8 cellular contexts compared by ENCODE assay signal in the genomic region with DNA sequence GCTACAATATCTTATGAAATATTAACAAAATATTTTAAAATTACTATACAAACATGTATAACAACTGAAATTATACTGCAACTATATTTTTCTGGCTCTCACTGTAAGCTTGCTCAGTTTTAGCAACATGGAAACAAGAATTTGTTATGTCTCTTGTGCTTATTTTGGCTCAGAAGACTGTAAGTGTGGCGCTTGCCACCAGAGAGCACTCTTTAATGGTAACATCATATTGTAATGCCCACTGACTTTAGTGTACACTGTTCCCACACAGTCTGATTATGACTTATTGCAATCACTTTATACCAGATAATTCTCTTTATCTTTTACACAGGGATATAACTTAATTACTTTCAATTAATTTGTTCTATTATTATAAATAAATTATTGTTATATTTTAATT.
DNase-seq lines count a peak whose midpoint lies in the region; ATAC-seq and TF ChIP-seq lines count a peak whose summit lies in the region.

No MANE protein-coding gene starts in this region.

- H3K27ac ChIP-seq in PC-3 (ENCODE audit: low read length) (no peak overlapping the region), hepatocyte (no peak overlapping the region)
- H3K27ac ChIP-seq in naive thymus-derived CD4-positive, alpha-beta T cell (ENCODE audit: low read depth, low read length) = no peak overlapping the region

- H3K27me3 ChIP-seq in PC-3 (ENCODE audit: low read length) = no peaks in the 10 kb centered on the region
- H3K27me3 ChIP-seq in hepatocyte = no peaks in the 10 kb centered on the region
- no peaks in the 10 kb centered on the region for H3K27me3 ChIP-seq in naive thymus-derived CD4-positive, alpha-beta T cell (ENCODE audit: control insufficient read depth in 2 of 2, insufficient read depth in 2 of 2, low read length in 2 of 2)

- POLR2A ChIA-PET in PC-3 (lab: Charles Lee; ENCODE audit: unreplicated experiment) = interaction anchor here (0.7 kb wide), 1 partner anchor 517 kb away, joined by 8 read pairs; no protein-coding TSS in a partner anchor
- POLR2A ChIA-PET in naive thymus-derived CD4-positive, alpha-beta T cell (lab: Charles Lee) = no interaction called here

- H3K79me2 ChIP-seq in PC-3 (ENCODE audit: low read length) (no peaks in the 10 kb centered on the region), hepatocyte (no peaks in the 10 kb centered on the region)

- WGBS in hepatocyte (ENCODE audit: low lambda C conversion rate, missing lambda C conversion rate) = 48% methylated on average over 1 of the region's 1 CpG

- no peaks in the 10 kb centered on the region for H3F3A ChIP-seq in PC-3 (ENCODE audit: low read length, unreplicated experiment)

- H3K4me1 Mint-ChIP-seq in naive thymus-derived CD4-positive, alpha-beta T cell = no peaks in the 10 kb centered on the region

- H3K27me3 Mint-ChIP-seq in naive thymus-derived CD4-positive, alpha-beta T cell = peaks cover 0 to 4% (median 0%) of the 10 kb centered on the region in 5 donors

- no peaks in the 10 kb centered on the region for H4K20me1 ChIP-seq in PC-3 (ENCODE audit: low read length)
- no peaks in the 10 kb centered on the region for H4K20me1 ChIP-seq in hepatocyte (ENCODE audit: insufficient read depth, poor library complexity, severe bottlenecking)

- H3K4me2 ChIP-seq in PC-3 (ENCODE audit: low read length) (no peak overlapping the region), hepatocyte (no peak overlapping the region)

- H3K9me3 Mint-ChIP-seq in naive thymus-derived CD4-positive, alpha-beta T cell = peaks cover 0 to 3% (median 0%) of the 10 kb centered on the region in 11 donors

- H3K36me3 Mint-ChIP-seq in naive thymus-derived CD4-positive, alpha-beta T cell = no peaks in the 10 kb centered on the region

- H3K4me1 ChIP-seq in PC-3 (ENCODE audit: insufficient read depth, low read length) (no peaks in the 10 kb centered on the region), hepatocyte (ENCODE audit: insufficient read depth) (no peaks in the 10 kb centered on the region)
- no peaks in the 10 kb centered on the region for H3K4me1 ChIP-seq in naive thymus-derived CD4-positive, alpha-beta T cell (ENCODE audit: control insufficient read depth in 2 of 2, insufficient read depth in 2 of 2, low read length in 2 of 2)

- DNase-seq in NCI-H1417 (lab: John Stamatoyannopoulos, UW) = peak in 2 of 3 experiments; percentile 28 to 63
- DNase-seq in NCI-H1417 treated with DMSO at 0.1 percent for 48 hours (lab: John Stamatoyannopoulos, UW) = no peak
- DNase-seq in PC-3 = peak; percentile 56
- peak; percentile 22 for DNase-seq in hepatocyte (ENCODE audit: low spot score)
- no peak for DNase-seq in activated CD4-positive, alpha-beta T cell treated with anti-CD3 and anti-CD28 coated beads, Interleukin-2, amount 50 U/mL, for 4 hours
- no peak for DNase-seq in activated CD8-positive, alpha-beta memory T cell treated with anti-CD3 and anti-CD28 coated beads, Interleukin-2, amount 50 U/mL, for 48 hours
- no peak for DNase-seq in naive thymus-derived CD4-positive, alpha-beta T cell

- H3K9me3 ChIP-seq in PC-3 (ENCODE audit: low read length) = no peaks in the 10 kb centered on the region
- H3K9me3 ChIP-seq in hepatocyte (ENCODE audit: low read depth) = no peaks in the 10 kb centered on the region
- H3K9me3 ChIP-seq in naive thymus-derived CD4-positive, alpha-beta T cell (ENCODE audit: control insufficient read depth in 2 of 3, low read length in 3 of 3) = no peaks in the 10 kb centered on the region

- H3K36me3 ChIP-seq in PC-3 (ENCODE audit: low read depth, low read length) (no peaks in the 10 kb centered on the region), hepatocyte (replicated peaks; ENCODE audit: insufficient read depth, low read depth) (no peaks in the 10 kb centered on the region)
- H3K36me3 ChIP-seq in naive thymus-derived CD4-positive, alpha-beta T cell (ENCODE audit: control insufficient read depth in 2 of 3, insufficient read depth in 3 of 3, low read length in 3 of 3) = no peaks in the 10 kb centered on the region

- TF ChIP-seq CTCF in PC-3 (conservative IDR thresholded peaks at IDR 0.05; ENCODE audit: low read depth, low read length) (peak; percentile 61), hepatocyte (IDR thresholded peaks at IDR 0.05; ENCODE audit: poor library complexity) (peak; percentile 52)

- H2AFZ ChIP-seq in PC-3 (ENCODE audit: low read length) (no peak overlapping the region), hepatocyte (no peak overlapping the region)

- CTCF ChIA-PET in PC-3 (lab: Charles Lee) = interaction anchor here (0.8 kb wide), 1 partner anchor 268 kb away, joined by 3 read pairs; no protein-coding TSS in a partner anchor
- CTCF ChIA-PET in naive thymus-derived CD4-positive, alpha-beta T cell (lab: Charles Lee) = no interaction called here

- ATAC-seq in HG03378 (IDR thresholded peaks at IDR 0.05; ENCODE audit: unreplicated experiment) (peak; percentile 72), PC-3 (peak; percentile 91)
- ATAC-seq in naive thymus-derived CD4-positive, alpha-beta T cell = no peak

- intact Hi-C loops in PC-3 (cut with micrococcal nuclease) = loop anchor here (1.0 to 5.0 kb wide), 2 partner anchors 268 to 1122 kb away; no protein-coding TSS in a partner anchor
- intact Hi-C loops in naive thymus-derived CD4-positive, alpha-beta T cell (cut with micrococcal nuclease) = no loop called here

- H3K4me3 ChIP-seq in PC-3 (ENCODE audit: low read length) = no peak overlapping the region
- no peak overlapping the region for H3K4me3 ChIP-seq in hepatocyte
- H3K4me3 ChIP-seq in naive thymus-derived CD4-positive, alpha-beta T cell (ENCODE audit: low read length) = no peak overlapping the region

- no peak overlapping the region for H3K9ac ChIP-seq in PC-3 (ENCODE audit: low read length)

- no peak overlapping the region for H3K4me3 Mint-ChIP-seq in naive thymus-derived CD4-positive, alpha-beta T cell

- BruUV-seq in PC-3 (replicated peaks; lab: Mats Ljungman, UMichigan) = no TSS peak

- no peak overlapping the region for H3K27ac Mint-ChIP-seq in naive thymus-derived CD4-positive, alpha-beta T cell

- H3K9me2 ChIP-seq in PC-3 (replicated peaks; ENCODE audit: low read length) (no peaks in the 10 kb centered on the region), hepatocyte (replicated peaks; ENCODE audit: insufficient read depth) (no peaks in the 10 kb centered on the region)

Comparison
In these comparisons a context has a peak if more than half of its experiments do, and no peak if none do; other contexts are left out.
1. DNase-seq: peak in NCI-H1417 (2 of 3), PC-3 (single experiment) and hepatocyte (single experiment); none in NCI-H1417 treated with DMSO at 0.1 percent for 48 hours (single experiment), activated CD4-positive, alpha-beta T cell treated with anti-CD3 and anti-CD28 coated beads, Interleukin-2, amount 50 U/mL, for 4 hours (0 of 2), activated CD8-positive, alpha-beta memory T cell treated with anti-CD3 and anti-CD28 coated beads, Interleukin-2, amount 50 U/mL, for 48 hours (single experiment) and naive thymus-derived CD4-positive, alpha-beta T cell (0 of 9).